Comparison of ENCODE assay signal across 8 cellular contexts in genomic region chr3:50340404-50341329, GRCh38. TPM values are rescaled to one million over a fixed set of nuclear protein-coding genes. Genes with fewer than 3 reads are reported as not detected.
A peak's percentile ranks its signal among the peaks of the same experiment; 100 is the strongest.
DNase-seq lines count a peak whose midpoint lies in the region; ATAC-seq and TF ChIP-seq lines count a peak whose summit lies in the region.

RASSF1 (minus strand) TSS chr3:50340836; CDS start chr3:50340805, 31 bp downstream.

- H4K8ac ChIP-seq in IMR-90 (ENCODE audit: low read depth in 2 of 2, low read length in 2 of 2), result peak within 1 kb of the TSS; percentile 59 to 97

- H3K18ac ChIP-seq in IMR-90 (ENCODE audit: low read depth, low read length), result peak within 1 kb of the TSS; percentile 81

- H4K5ac ChIP-seq in IMR-90 (ENCODE audit: low read depth, low read length), result peak within 1 kb of the TSS; percentile 81

- H4K20me1 ChIP-seq in DOHH2 (ENCODE audit: control insufficient read depth, insufficient read depth, low read depth, low read length), result 0 out of 2 replicates have a peak, but pooled peaks cover 10% of the 10 kb centered on the region
- peaks cover 11% of the 10 kb centered on the region for H4K20me1 ChIP-seq in IMR-90 (ENCODE audit: insufficient read depth, low read length)

- peak within 1 kb of the TSS; percentile 58; the same call in 2 of the 3 replicates for H2BK15ac ChIP-seq in IMR-90 (ENCODE audit: low read depth, low read length)

- H3K27me3 ChIP-seq in DOHH2 (ENCODE audit: control insufficient read depth, low read length) (no peaks in the 10 kb centered on the region), IMR-90 (ENCODE audit: control insufficient read depth, insufficient read depth, low read length) (no peaks in the 10 kb centered on the region), endodermal cell (ENCODE audit: control insufficient read depth, insufficient read depth, low read length, poor library complexity, severe bottlenecking) (peaks cover 69% of the 10 kb centered on the region), mucosa of stomach (ENCODE audit: control insufficient read depth, insufficient read depth, low read length) (no peaks in the 10 kb centered on the region), subcutaneous abdominal adipose tissue (ENCODE audit: control insufficient read depth in 5 of 5, insufficient read depth in 4 of 5, low read length in 5 of 5) (no peaks in the 10 kb centered on the region), WERI-Rb-1 (ENCODE audit: insufficient read depth, low read depth, severe bottlenecking) (no peaks in the 10 kb centered on the region)

- peak within 1 kb of the TSS; percentile 94 for H2AFZ ChIP-seq in IMR-90 (replicated peaks; ENCODE audit: low read length, poor library complexity)

- peaks cover 14% of the 10 kb centered on the region for H3F3A ChIP-seq in DOHH2 (ENCODE audit: control insufficient read depth, insufficient read depth)

- peaks cover 15 to 37% of the 10 kb centered on the region in 2 experiments; a peak in 3 of 4 replicates for H3K79me1 ChIP-seq in IMR-90 (ENCODE audit: low read depth in 1 of 2, low read length in 2 of 2)

- in situ Hi-C loops in IMR-90 (cut with MboI; ENCODE audit: low sequenced_read_pairs), result loop anchor here (25.0 kb wide), 3 partner anchors 1047 to 1822 kb away; partner anchors contain the start of genes ABHD14B, GPR62, MANF and PCBP4

- ATAC-seq in IMR-90 (ENCODE audit: low read depth), result peak; percentile 16

- peak within 1 kb of the TSS; percentile 94 for H3K27ac Mint-ChIP-seq in activated CD4-positive, alpha-beta memory T cell treated with anti-CD3 and anti-CD28 coated beads, Interleukin-2, amount 10 ng/mL, durations not matched to agents 7 days and 5 days
- H3K27ac Mint-ChIP-seq in endodermal cell, result no peak within 1 kb of the TSS

- H3K36me3 ChIP-seq in DOHH2 (ENCODE audit: control insufficient read depth, low read length), result peaks cover 32% of the 10 kb centered on the region
- H3K36me3 ChIP-seq in IMR-90 (ENCODE audit: control insufficient read depth, insufficient read depth, low read length), result no peaks in the 10 kb centered on the region; the same call in 1 of the 2 replicates
- no peaks in the 10 kb centered on the region for H3K36me3 ChIP-seq in endodermal cell (ENCODE audit: control insufficient read depth, insufficient read depth, low read length)
- no peaks in the 10 kb centered on the region for H3K36me3 ChIP-seq in mucosa of stomach (ENCODE audit: control insufficient read depth, insufficient read depth, low read length)
- H3K36me3 ChIP-seq in subcutaneous abdominal adipose tissue (ENCODE audit: control insufficient read depth in 5 of 5, insufficient read depth in 5 of 5, low read length in 5 of 5), result no peaks in the 10 kb centered on the region
- peaks cover 8% of the 10 kb centered on the region for H3K36me3 ChIP-seq in WERI-Rb-1

- H3K9me3 Mint-ChIP-seq in activated CD4-positive, alpha-beta memory T cell treated with anti-CD3 and anti-CD28 coated beads, Interleukin-2, amount 10 ng/mL, durations not matched to agents 7 days and 5 days, result no peaks in the 10 kb centered on the region
- no peaks in the 10 kb centered on the region for H3K9me3 Mint-ChIP-seq in endodermal cell

- H3K9me3 ChIP-seq in DOHH2 (ENCODE audit: control insufficient read depth, insufficient read depth, low read length), result no peaks in the 10 kb centered on the region
- H3K9me3 ChIP-seq in IMR-90 (ENCODE audit: control insufficient read depth, insufficient read depth, low read length), result no peaks in the 10 kb centered on the region
- no peaks in the 10 kb centered on the region for H3K9me3 ChIP-seq in endodermal cell (ENCODE audit: control insufficient read depth, low read length)
- no peaks in the 10 kb centered on the region for H3K9me3 ChIP-seq in mucosa of stomach (ENCODE audit: control insufficient read depth, low read length)
- no peaks in the 10 kb centered on the region for H3K9me3 ChIP-seq in subcutaneous abdominal adipose tissue (ENCODE audit: control insufficient read depth in 5 of 5, low read length in 5 of 5)
- no peaks in the 10 kb centered on the region for H3K9me3 ChIP-seq in WERI-Rb-1 (ENCODE audit: severe bottlenecking)

- peak within 1 kb of the TSS; percentile 82 for H2BK5ac ChIP-seq in IMR-90 (ENCODE audit: low read depth, low read length, poor library complexity, severe bottlenecking)

- POLR2A ChIA-PET in IMR-90 (lab: Charles Lee; ENCODE audit: unreplicated experiment), result interaction anchor here (0.6 kb wide), 1 partner anchor 10 kb away, joined by 4 read pairs; the partner anchor contains the start of genes CYB561D2 and NPRL2
- POLR2A ChIA-PET in activated CD4-positive, alpha-beta memory T cell treated with anti-CD3 and anti-CD28 coated beads, Interleukin-2, amount 10 ng/mL, durations not matched to agents 7 days and 5 days (lab: Charles Lee), result interaction anchor here (0.8 to 32.1 kb wide), 19 partner anchors 2 to 314 kb away, joined by 3 to 704 read pairs (median 4); partner anchors contain the start of genes C3orf18, CISH, CYB561D2 and GNAI2

- intact Hi-C loops in IMR-90 (cut with micrococcal nuclease), result no loop called here

- peak within 1 kb of the TSS; percentile 4; the same call in 1 of the 2 replicates for H3K56ac ChIP-seq in IMR-90 (ENCODE audit: extremely low read depth, insufficient read depth, low read length)

- H3K23ac ChIP-seq in IMR-90 (ENCODE audit: low read depth, low read length), result peak within 1 kb of the TSS; percentile 62

- TF ChIP-seq RAD21 in IMR-90 (IDR thresholded peaks at IDR 0.05; ENCODE audit: low read length), result no peak

- peaks cover 48% of the 10 kb centered on the region for H3K79me2 ChIP-seq in DOHH2 (ENCODE audit: control insufficient read depth, low read length)

- H3K4me1 ChIP-seq in DOHH2 (ENCODE audit: control insufficient read depth, low read length) (peaks cover 53% of the 10 kb centered on the region), IMR-90 (ENCODE audit: control insufficient read depth, insufficient read depth, low read length) (peaks cover 21% of the 10 kb centered on the region), endodermal cell (ENCODE audit: control insufficient read depth, insufficient read depth, low read length) (peaks cover 10% of the 10 kb centered on the region), mucosa of stomach (ENCODE audit: control insufficient read depth, insufficient read depth, low read length) (peaks cover 52% of the 10 kb centered on the region), subcutaneous abdominal adipose tissue (ENCODE audit: control insufficient read depth in 5 of 5, insufficient read depth in 5 of 5, low read length in 5 of 5) (peaks cover 7 to 68% (median 62%) of the 10 kb centered on the region in 5 donors)

- H3K14ac ChIP-seq in IMR-90 (replicated peaks; ENCODE audit: low read depth, low read length), result peak within 1 kb of the TSS; percentile 65

- peak within 1 kb of the TSS; percentile 58 for H2BK120ac ChIP-seq in IMR-90 (ENCODE audit: low read depth, low read length)

- H3K9me2 ChIP-seq in DOHH2 (replicated peaks; ENCODE audit: control insufficient read depth, low read length), result no peaks in the 10 kb centered on the region

- H3K36me3 Mint-ChIP-seq in activated CD4-positive, alpha-beta memory T cell treated with anti-CD3 and anti-CD28 coated beads, Interleukin-2, amount 10 ng/mL, durations not matched to agents 7 days and 5 days (ENCODE audit: low read depth), result peaks cover 45% of the 10 kb centered on the region
- no peaks in the 10 kb centered on the region for H3K36me3 Mint-ChIP-seq in endodermal cell (ENCODE audit: low read depth)

- H3K4me3 ChIP-seq in DOHH2 (ENCODE audit: low read length) (peak within 1 kb of the TSS; percentile 83), IMR-90 (ENCODE audit: insufficient read depth, low read depth, low read length) (peak within 1 kb of the TSS; percentile 43), endodermal cell (ENCODE audit: low read length) (no peak within 1 kb of the TSS), mucosa of stomach (ENCODE audit: low read length) (peak within 1 kb of the TSS; percentile 67), subcutaneous abdominal adipose tissue (ENCODE audit: low read depth in 1 of 5, low read length in 5 of 5) (peak within 1 kb of the TSS; percentile 71 to 76 (median 71)), WERI-Rb-1 (ENCODE audit: low read depth, low read length) (no peak within 1 kb of the TSS)

- TF ChIP-seq CTCF in DOHH2 (IDR thresholded peaks at IDR 0.05; ENCODE audit: low read depth, low read length, poor library complexity, severe bottlenecking) (no peak), IMR-90 (conservative IDR thresholded peaks at IDR 0.05; ENCODE audit: low read depth, low read length) (no peak), endodermal cell (conservative IDR thresholded peaks at IDR 0.05) (no peak), WERI-Rb-1 (IDR thresholded peaks at IDR 0.05; ENCODE audit: low read depth, low read length) (no peak)

- TF ChIP-seq POLR2A in IMR-90 (IDR thresholded peaks at IDR 0.05; ENCODE audit: low read depth, low read length), result no peak

- H3K27ac ChIP-seq in DOHH2 (ENCODE audit: low read depth, low read length), result peak within 1 kb of the TSS; percentile 90
- peak within 1 kb of the TSS; percentile 44 for H3K27ac ChIP-seq in IMR-90 (ENCODE audit: insufficient read depth, low read length)
- no peak within 1 kb of the TSS for H3K27ac ChIP-seq in endodermal cell (ENCODE audit: low read depth, low read length)
- H3K27ac ChIP-seq in subcutaneous abdominal adipose tissue (ENCODE audit: low read depth, low read length), result peak within 1 kb of the TSS; percentile 13
- no peak within 1 kb of the TSS for H3K27ac ChIP-seq in WERI-Rb-1

- CTCF ChIA-PET in IMR-90 (lab: Yijun Ruan, JAX), result interaction anchor here (0.6 kb wide), 1 partner anchor 1738 kb away, joined by 3 read pairs; no protein-coding TSS in a partner anchor
- CTCF ChIA-PET in activated CD4-positive, alpha-beta memory T cell treated with anti-CD3 and anti-CD28 coated beads, Interleukin-2, amount 10 ng/mL, durations not matched to agents 7 days and 5 days (lab: Charles Lee), result interaction anchor here (0.6 to 5.9 kb wide), 12 partner anchors 8 to 278 kb away, joined by 3 to 65 read pairs (median 4); partner anchors contain the start of genes CYB561D2, HYAL3, NAA80 and NPRL2

- H3K4ac ChIP-seq in IMR-90 (ENCODE audit: low read depth, low read length), result peak within 1 kb of the TSS; percentile 81

- H4K91ac ChIP-seq in IMR-90 (ENCODE audit: insufficient read depth, low read depth, low read length), result peak within 1 kb of the TSS; percentile 73

- H3K9ac ChIP-seq in IMR-90 (ENCODE audit: low read depth, low read length) (peak within 1 kb of the TSS; percentile 69; the same call in 1 of the 2 replicates), endodermal cell (ENCODE audit: extremely low read depth, low read length, poor library complexity, severe bottlenecking) (no peak within 1 kb of the TSS), mucosa of stomach (ENCODE audit: low read length) (peak within 1 kb of the TSS; percentile 61), subcutaneous abdominal adipose tissue (ENCODE audit: low read length in 5 of 5) (peak within 1 kb of the TSS in 4 of 5 donors; percentile 22 to 82 (median 38))

- peak within 1 kb of the TSS; percentile 85 for H3K4me3 Mint-ChIP-seq in activated CD4-positive, alpha-beta memory T cell treated with anti-CD3 and anti-CD28 coated beads, Interleukin-2, amount 10 ng/mL, durations not matched to agents 7 days and 5 days
- peak within 1 kb of the TSS; percentile 39 for H3K4me3 Mint-ChIP-seq in endodermal cell

- dilution Hi-C loops in IMR-90 (cut with HindIII; ENCODE audit: low sequenced_read_pairs, unreplicated experiment), result no loop called here

- peaks cover 61% of the 10 kb centered on the region for H3K4me1 Mint-ChIP-seq in activated CD4-positive, alpha-beta memory T cell treated with anti-CD3 and anti-CD28 coated beads, Interleukin-2, amount 10 ng/mL, durations not matched to agents 7 days and 5 days
- peaks cover 8% of the 10 kb centered on the region for H3K4me1 Mint-ChIP-seq in endodermal cell

- peak within 1 kb of the TSS; percentile 23 for H2AK9ac ChIP-seq in IMR-90 (replicated peaks; ENCODE audit: low read depth, low read length, poor library complexity)

- DNase-seq in IMR-90, result no peak
- DNase-seq in activated CD4-positive, alpha-beta memory T cell treated with anti-CD3 and anti-CD28 coated beads, Interleukin-2, amount 10 ng/mL, durations not matched to agents 7 days and 5 days, result peak; percentile 92
- peak; percentile 71 for DNase-seq in endodermal cell
- DNase-seq in inferior parietal cortex (ENCODE audit: extremely low spot score), result no peak
- DNase-seq in WERI-Rb-1, result no peak

- H3K27me3 Mint-ChIP-seq in activated CD4-positive, alpha-beta memory T cell treated with anti-CD3 and anti-CD28 coated beads, Interleukin-2, amount 10 ng/mL, durations not matched to agents 7 days and 5 days, result no peaks in the 10 kb centered on the region
- peaks cover 72% of the 10 kb centered on the region for H3K27me3 Mint-ChIP-seq in endodermal cell (ENCODE audit: insufficient read depth)

- H3K4me2 ChIP-seq in DOHH2 (ENCODE audit: low read length) (peak within 1 kb of the TSS; percentile 98), IMR-90 (ENCODE audit: low read depth, low read length) (peak within 1 kb of the TSS; percentile 79)

- H3K9me1 ChIP-seq in IMR-90 (ENCODE audit: insufficient read depth, low read length), result peaks cover 14% of the 10 kb centered on the region

- peak within 1 kb of the TSS; percentile 54 for H2AK5ac ChIP-seq in IMR-90 (ENCODE audit: low read depth, low read length)

- H2BK20ac ChIP-seq in IMR-90 (ENCODE audit: low read depth, low read length), result peak within 1 kb of the TSS; percentile 21; the same call in 1 of the 2 replicates

- 8% methylated on average over 35 of the region's 90 CpGs; no CpG with 5 or more reads in 1 of the 2 experiments for WGBS in IMR-90 (ENCODE audit: extremely low coverage in 2 of 2, insufficient read length in 1 of 2), 2 experiments
- WGBS in endodermal cell (ENCODE audit: insufficient coverage in 1 of 2, insufficient read length in 1 of 2), 2 experiments, result 17 to 23% methylated on average over 51 to 90 of the region's 90 CpGs

- BruUV-seq in IMR-90 (replicated peaks; lab: Mats Ljungman, UMichigan), result no TSS peak

RNA-seq across cellular contexts. Expression of gene RASSF1, which starts in this region (rescaled TPM):
- 17.4 and 18.3 TPM in 2 replicates for total RNA-seq in IMR-90 (2012; rRNA removed)
- 53.4 and 55.6 TPM in 2 replicates for polyA plus RNA-seq in IMR-90 (2012; rRNA removed)
- 48.6 and 60.5 TPM in 2 replicates for polyA plus RNA-seq in IMR-90 (2012; cell fraction: cytosol; rRNA removed)
- 77.2 and 105 TPM in 2 replicates for polyA plus RNA-seq in IMR-90 (2012; cell fraction: nucleus; rRNA removed; ENCODE audit: low replicate concordance)
- 100 to 1,000 TPM; 157 to 160 TPM for total RNA-seq in activated CD4-positive, alpha-beta memory T cell treated with anti-CD3 and anti-CD28 coated beads, Interleukin-2, amount 10 ng/mL, durations not matched to agents 7 days and 5 days
- total RNA-seq in endodermal cell, result 10 to 100 TPM in 1 of 2 donors, 1 to 10 TPM in 1; 9.4 to 17.2 TPM
- polyA plus RNA-seq in endodermal cell (2013, experiment 1 of 2), result 15.8 TPM
- 15.9 TPM for polyA plus RNA-seq in endodermal cell (2013, experiment 2 of 2)

Comparison
In these comparisons a context has a peak if more than half of its experiments do, and no peak if none do; other contexts are left out.
1. H3K27ac ChIP-seq: peak in DOHH2 (single experiment), IMR-90 (single experiment) and subcutaneous abdominal adipose tissue (single experiment); none in endodermal cell (single experiment) and WERI-Rb-1 (single experiment).
2. H3K4me3 ChIP-seq: peak in DOHH2 (single experiment), IMR-90 (single experiment), mucosa of stomach (single experiment) and subcutaneous abdominal adipose tissue (5 of 5); none in endodermal cell (single experiment) and WERI-Rb-1 (single experiment).
3. DNase-seq: peak in activated CD4-positive, alpha-beta memory T cell treated with anti-CD3 and anti-CD28 coated beads, Interleukin-2, amount 10 ng/mL, durations not matched to agents 7 days and 5 days (single experiment) and endodermal cell (single experiment); none in IMR-90 (single experiment), inferior parietal cortex (single experiment) and WERI-Rb-1 (single experiment).